ENCODE assay signal across 2 cellular contexts in the genomic region with DNA sequence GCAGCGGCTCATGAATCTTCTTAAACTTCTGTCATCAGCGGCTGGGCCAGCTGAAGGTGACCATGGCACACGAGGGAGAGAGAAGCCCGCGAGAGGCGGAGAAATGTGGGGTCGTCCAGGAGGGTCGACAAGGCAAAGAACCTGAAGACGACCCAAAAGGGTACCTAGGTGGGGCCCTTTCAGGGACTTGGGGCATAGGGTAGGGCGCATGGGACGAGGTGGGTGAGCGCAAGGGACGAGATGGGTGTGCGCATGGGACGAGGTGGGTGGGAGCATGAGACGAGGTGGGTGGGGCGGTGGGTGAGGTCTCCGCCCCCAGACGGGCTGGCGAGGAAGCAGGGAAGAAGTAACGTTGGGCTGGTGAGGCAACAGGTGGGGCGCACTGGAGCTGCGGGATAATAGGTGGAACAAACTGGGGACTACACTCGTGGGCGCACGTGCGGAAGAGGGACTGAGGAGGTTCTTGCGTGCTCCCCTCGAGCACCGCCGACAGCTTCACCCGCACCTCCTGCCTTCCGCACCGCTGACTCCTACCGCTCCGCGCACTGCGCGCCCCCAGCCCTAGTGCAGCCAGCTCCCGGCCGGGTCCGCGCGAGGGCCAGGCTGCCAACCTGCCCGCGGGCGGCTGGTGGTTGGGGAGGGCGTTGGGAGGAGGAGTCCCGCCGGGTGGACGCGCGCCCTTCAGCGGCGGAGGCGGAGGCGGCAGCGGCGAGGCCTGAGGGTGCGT.
TF ChIP-seq lines count a peak whose summit lies in the region.

No MANE protein-coding gene starts in this region.

TF ChIP-seq in HEK293, 187 proteins besides CTCF, POLR2A, EP300 and RAD21 (continued from another document and continues in another):
- TF ChIP-seq OVOL3 (tag by site-specific recombination; IDR thresholded peaks at IDR 0.05) = peak; percentile 55; the same call in 1 of the 2 replicates
- peak; percentile 45 for TF ChIP-seq GLIS1 (tag by site-specific recombination; IDR thresholded peaks at IDR 0.05)
- no peak for TF ChIP-seq ZNF544 (tag by site-specific recombination; IDR thresholded peaks at IDR 0.05)
- TF ChIP-seq KLF8 (tag by site-specific recombination; IDR thresholded peaks at IDR 0.05) = peak; percentile 93
- peak; percentile 69 for TF ChIP-seq ZXDB (tag by site-specific recombination; IDR thresholded peaks at IDR 0.05)
- peak; percentile 100 for TF ChIP-seq SCRT2 (tag by site-specific recombination; IDR thresholded peaks at IDR 0.05)
- no peak for TF ChIP-seq ZNF791 (tag by site-specific recombination; IDR thresholded peaks at IDR 0.05)
- TF ChIP-seq, protein P1, sequence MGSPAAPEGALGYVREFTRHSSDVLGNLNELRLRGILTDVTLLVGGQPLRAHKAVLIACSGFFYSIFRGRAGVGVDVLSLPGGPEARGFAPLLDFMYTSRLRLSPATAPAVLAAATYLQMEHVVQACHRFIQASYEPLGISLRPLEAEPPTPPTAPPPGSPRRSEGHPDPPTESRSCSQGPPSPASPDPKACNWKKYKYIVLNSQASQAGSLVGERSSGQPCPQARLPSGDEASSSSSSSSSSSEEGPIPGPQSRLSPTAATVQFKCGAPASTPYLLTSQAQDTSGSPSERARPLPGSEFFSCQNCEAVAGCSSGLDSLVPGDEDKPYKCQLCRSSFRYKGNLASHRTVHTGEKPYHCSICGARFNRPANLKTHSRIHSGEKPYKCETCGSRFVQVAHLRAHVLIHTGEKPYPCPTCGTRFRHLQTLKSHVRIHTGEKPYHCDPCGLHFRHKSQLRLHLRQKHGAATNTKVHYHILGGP (tag by site-specific recombination; IDR thresholded peaks at IDR 0.05) = no peak
- TF ChIP-seq, protein P2, sequence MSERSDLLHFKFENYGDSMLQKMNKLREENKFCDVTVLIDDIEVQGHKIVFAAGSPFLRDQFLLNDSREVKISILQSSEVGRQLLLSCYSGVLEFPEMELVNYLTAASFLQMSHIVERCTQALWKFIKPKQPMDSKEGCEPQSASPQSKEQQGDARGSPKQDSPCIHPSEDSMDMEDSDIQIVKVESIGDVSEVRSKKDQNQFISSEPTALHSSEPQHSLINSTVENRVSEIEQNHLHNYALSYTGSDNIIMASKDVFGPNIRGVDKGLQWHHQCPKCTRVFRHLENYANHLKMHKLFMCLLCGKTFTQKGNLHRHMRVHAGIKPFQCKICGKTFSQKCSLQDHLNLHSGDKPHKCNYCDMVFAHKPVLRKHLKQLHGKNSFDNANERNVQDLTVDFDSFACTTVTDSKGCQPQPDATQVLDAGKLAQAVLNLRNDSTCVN (tag by site-specific recombination; optimal IDR thresholded peaks at IDR 0.05) = peak; percentile 98
- TF ChIP-seq KLF7 (tag by site-specific recombination; IDR thresholded peaks at IDR 0.05; ENCODE audit: borderline replicate concordance) = peak; percentile 82; the same call in 1 of the 2 replicates
- TF ChIP-seq, protein P3, sequence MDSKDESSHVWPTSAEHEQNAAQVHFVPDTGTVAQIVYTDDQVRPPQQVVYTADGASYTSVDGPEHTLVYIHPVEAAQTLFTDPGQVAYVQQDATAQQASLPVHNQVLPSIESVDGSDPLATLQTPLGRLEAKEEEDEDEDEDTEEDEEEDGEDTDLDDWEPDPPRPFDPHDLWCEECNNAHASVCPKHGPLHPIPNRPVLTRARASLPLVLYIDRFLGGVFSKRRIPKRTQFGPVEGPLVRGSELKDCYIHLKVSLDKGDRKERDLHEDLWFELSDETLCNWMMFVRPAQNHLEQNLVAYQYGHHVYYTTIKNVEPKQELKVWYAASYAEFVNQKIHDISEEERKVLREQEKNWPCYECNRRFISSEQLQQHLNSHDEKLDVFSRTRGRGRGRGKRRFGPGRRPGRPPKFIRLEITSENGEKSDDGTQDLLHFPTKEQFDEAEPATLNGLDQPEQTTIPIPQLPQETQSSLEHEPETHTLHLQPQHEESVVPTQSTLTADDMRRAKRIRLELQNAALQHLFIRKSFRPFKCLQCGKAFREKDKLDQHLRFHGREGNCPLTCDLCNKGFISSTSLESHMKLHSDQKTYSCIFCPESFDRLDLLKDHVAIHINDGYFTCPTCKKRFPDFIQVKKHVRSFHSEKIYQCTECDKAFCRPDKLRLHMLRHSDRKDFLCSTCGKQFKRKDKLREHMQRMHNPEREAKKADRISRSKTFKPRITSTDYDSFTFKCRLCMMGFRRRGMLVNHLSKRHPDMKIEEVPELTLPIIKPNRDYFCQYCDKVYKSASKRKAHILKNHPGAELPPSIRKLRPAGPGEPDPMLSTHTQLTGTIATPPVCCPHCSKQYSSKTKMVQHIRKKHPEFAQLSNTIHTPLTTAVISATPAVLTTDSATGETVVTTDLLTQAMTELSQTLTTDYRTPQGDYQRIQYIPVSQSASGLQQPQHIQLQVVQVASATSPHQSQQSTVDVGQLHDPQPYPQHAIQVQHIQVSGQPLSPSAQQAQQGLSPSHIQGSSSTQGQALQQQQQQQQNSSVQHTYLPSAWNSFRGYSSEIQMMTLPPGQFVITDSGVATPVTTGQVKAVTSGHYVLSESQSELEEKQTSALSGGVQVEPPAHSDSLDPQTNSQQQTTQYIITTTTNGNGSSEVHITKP (tag by site-specific recombination; IDR thresholded peaks at IDR 0.05) = peak; percentile 96
- TF ChIP-seq, protein P4, sequence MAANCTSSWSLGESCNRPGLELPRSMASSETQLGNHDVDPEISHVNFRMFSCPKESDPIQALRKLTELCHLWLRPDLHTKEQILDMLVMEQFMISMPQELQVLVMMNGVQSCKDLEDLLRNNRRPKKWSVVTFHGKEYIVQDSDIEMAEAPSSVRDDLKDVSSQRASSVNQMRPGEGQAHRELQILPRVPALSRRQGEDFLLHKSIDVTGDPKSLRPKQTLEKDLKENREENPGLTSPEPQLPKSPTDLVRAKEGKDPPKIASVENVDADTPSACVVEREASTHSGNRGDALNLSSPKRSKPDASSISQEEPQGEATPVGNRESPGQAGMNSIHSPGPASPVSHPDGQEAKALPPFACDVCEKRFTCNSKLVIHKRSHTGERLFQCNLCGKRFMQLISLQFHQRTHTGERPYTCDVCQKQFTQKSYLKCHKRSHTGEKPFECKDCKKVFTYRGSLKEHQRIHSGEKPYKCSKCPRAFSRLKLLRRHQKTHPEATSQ (tag by site-specific recombination; IDR thresholded peaks at IDR 0.05) = peak; percentile 86; the same call in 1 of the 2 replicates
- TF ChIP-seq OSR2 (tag by site-specific recombination; IDR thresholded peaks at IDR 0.05) = peak; percentile 20; the same call in 1 of the 2 replicates
- TF ChIP-seq, protein P5, sequence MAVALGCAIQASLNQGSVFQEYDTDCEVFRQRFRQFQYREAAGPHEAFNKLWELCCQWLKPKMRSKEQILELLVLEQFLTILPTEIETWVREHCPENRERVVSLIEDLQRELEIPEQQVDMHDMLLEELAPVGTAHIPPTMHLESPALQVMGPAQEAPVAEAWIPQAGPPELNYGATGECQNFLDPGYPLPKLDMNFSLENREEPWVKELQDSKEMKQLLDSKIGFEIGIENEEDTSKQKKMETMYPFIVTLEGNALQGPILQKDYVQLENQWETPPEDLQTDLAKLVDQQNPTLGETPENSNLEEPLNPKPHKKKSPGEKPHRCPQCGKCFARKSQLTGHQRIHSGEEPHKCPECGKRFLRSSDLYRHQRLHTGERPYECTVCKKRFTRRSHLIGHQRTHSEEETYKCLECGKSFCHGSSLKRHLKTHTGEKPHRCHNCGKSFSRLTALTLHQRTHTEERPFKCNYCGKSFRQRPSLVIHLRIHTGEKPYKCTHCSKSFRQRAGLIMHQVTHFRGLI (tag by site-specific recombination; IDR thresholded peaks at IDR 0.05) = peak; percentile 90

TF ChIP-seq in K562, 482 proteins besides CTCF, POLR2A, EP300 and RAD21 (continued from another document and continues in another):
- TF ChIP-seq, protein P6, sequence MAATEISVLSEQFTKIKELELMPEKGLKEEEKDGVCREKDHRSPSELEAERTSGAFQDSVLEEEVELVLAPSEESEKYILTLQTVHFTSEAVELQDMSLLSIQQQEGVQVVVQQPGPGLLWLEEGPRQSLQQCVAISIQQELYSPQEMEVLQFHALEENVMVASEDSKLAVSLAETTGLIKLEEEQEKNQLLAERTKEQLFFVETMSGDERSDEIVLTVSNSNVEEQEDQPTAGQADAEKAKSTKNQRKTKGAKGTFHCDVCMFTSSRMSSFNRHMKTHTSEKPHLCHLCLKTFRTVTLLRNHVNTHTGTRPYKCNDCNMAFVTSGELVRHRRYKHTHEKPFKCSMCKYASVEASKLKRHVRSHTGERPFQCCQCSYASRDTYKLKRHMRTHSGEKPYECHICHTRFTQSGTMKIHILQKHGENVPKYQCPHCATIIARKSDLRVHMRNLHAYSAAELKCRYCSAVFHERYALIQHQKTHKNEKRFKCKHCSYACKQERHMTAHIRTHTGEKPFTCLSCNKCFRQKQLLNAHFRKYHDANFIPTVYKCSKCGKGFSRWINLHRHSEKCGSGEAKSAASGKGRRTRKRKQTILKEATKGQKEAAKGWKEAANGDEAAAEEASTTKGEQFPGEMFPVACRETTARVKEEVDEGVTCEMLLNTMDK (IDR thresholded peaks at IDR 0.05; ENCODE audit: borderline replicate concordance, insufficient read depth, low read depth, low read length, poor library complexity, severe bottlenecking) = no peak
- no peak for TF ChIP-seq HIVEP1 (CRISPR knock-in tag; IDR thresholded peaks at IDR 0.05)
- TF ChIP-seq BACH1 (tag; IDR thresholded peaks at IDR 0.05) = no peak
- TF ChIP-seq, protein P7, sequence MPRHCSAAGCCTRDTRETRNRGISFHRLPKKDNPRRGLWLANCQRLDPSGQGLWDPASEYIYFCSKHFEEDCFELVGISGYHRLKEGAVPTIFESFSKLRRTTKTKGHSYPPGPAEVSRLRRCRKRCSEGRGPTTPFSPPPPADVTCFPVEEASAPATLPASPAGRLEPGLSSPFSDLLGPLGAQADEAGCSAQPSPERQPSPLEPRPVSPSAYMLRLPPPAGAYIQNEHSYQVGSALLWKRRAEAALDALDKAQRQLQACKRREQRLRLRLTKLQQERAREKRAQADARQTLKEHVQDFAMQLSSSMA (CRISPR knock-in tag; IDR thresholded peaks at IDR 0.05) = no peak
- TF ChIP-seq, protein P8, sequence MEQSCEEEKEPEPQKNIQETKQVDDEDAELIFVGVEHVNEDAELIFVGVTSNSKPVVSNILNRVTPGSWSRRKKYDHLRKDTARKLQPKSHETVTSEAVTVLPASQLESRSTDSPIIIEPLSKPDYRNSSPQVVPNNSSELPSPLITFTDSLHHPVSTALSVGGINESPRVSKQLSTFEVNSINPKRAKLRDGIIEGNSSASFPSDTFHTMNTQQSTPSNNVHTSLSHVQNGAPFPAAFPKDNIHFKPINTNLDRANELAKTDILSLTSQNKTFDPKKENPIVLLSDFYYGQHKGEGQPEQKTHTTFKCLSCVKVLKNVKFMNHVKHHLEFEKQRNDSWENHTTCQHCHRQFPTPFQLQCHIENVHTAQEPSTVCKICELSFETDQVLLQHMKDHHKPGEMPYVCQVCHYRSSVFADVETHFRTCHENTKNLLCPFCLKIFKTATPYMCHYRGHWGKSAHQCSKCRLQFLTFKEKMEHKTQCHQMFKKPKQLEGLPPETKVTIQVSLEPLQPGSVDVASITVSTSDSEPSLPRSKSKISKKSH (CRISPR knock-in tag; IDR thresholded peaks at IDR 0.05) = no peak
- TF ChIP-seq KAT8 (IDR thresholded peaks at IDR 0.05; ENCODE audit: low read depth) = no peak
- no peak for TF ChIP-seq NCOA2 (IDR thresholded peaks at IDR 0.05; ENCODE audit: partially characterized antibody in 2 of 2)
- TF ChIP-seq SRF (CRISPR knock-in tag; IDR thresholded peaks at IDR 0.05) = no peak
- TF ChIP-seq, protein P9, sequence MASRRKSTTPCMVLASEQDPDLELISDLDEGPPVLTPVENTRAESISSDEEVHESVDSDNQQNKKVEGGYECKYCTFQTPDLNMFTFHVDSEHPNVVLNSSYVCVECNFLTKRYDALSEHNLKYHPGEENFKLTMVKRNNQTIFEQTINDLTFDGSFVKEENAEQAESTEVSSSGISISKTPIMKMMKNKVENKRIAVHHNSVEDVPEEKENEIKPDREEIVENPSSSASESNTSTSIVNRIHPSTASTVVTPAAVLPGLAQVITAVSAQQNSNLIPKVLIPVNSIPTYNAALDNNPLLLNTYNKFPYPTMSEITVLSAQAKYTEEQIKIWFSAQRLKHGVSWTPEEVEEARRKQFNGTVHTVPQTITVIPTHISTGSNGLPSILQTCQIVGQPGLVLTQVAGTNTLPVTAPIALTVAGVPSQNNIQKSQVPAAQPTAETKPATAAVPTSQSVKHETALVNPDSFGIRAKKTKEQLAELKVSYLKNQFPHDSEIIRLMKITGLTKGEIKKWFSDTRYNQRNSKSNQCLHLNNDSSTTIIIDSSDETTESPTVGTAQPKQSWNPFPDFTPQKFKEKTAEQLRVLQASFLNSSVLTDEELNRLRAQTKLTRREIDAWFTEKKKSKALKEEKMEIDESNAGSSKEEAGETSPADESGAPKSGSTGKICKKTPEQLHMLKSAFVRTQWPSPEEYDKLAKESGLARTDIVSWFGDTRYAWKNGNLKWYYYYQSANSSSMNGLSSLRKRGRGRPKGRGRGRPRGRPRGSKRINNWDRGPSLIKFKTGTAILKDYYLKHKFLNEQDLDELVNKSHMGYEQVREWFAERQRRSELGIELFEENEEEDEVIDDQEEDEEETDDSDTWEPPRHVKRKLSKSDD (conservative IDR thresholded peaks at IDR 0.05; ENCODE audit: low read length) = no peak
- TF ChIP-seq, protein P10, sequence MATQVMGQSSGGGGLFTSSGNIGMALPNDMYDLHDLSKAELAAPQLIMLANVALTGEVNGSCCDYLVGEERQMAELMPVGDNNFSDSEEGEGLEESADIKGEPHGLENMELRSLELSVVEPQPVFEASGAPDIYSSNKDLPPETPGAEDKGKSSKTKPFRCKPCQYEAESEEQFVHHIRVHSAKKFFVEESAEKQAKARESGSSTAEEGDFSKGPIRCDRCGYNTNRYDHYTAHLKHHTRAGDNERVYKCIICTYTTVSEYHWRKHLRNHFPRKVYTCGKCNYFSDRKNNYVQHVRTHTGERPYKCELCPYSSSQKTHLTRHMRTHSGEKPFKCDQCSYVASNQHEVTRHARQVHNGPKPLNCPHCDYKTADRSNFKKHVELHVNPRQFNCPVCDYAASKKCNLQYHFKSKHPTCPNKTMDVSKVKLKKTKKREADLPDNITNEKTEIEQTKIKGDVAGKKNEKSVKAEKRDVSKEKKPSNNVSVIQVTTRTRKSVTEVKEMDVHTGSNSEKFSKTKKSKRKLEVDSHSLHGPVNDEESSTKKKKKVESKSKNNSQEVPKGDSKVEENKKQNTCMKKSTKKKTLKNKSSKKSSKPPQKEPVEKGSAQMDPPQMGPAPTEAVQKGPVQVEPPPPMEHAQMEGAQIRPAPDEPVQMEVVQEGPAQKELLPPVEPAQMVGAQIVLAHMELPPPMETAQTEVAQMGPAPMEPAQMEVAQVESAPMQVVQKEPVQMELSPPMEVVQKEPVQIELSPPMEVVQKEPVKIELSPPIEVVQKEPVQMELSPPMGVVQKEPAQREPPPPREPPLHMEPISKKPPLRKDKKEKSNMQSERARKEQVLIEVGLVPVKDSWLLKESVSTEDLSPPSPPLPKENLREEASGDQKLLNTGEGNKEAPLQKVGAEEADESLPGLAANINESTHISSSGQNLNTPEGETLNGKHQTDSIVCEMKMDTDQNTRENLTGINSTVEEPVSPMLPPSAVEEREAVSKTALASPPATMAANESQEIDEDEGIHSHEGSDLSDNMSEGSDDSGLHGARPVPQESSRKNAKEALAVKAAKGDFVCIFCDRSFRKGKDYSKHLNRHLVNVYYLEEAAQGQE (CRISPR knock-in tag; IDR thresholded peaks at IDR 0.05; ENCODE audit: low read depth) = peak; percentile 72; the same call in 1 of the 2 replicates
- TF ChIP-seq CBX8 (IDR thresholded peaks at IDR 0.05; ENCODE audit: borderline replicate concordance, extremely low read depth, low read depth, low read length, poor library complexity, severe bottlenecking) = no peak
- no peak for TF ChIP-seq PRMT5 (CRISPR knock-in tag; IDR thresholded peaks at IDR 0.05)
- TF ChIP-seq PHTF2 (CRISPR knock-in tag; IDR thresholded peaks at IDR 0.05) = no peak
- TF ChIP-seq PHF8 (IDR thresholded peaks at IDR 0.05; ENCODE audit: borderline replicate concordance, low read length) = peak; percentile 47; the same call in 1 of the 2 replicates
- peak; percentile 35 for TF ChIP-seq CCNT2 (IDR thresholded peaks at IDR 0.05; ENCODE audit: borderline replicate concordance, extremely low read depth, insufficient read length, low read depth, low read length)
- TF ChIP-seq GATA2 (CRISPR knock-in tag; IDR thresholded peaks at IDR 0.05) = no peak
- peak in 1 of 2 experiments; percentile 82; a peak in 2 of 4 replicates for TF ChIP-seq HDAC1 (IDR thresholded peaks at IDR 0.05)
- peak; percentile 32; the same call in 1 of the 2 replicates for TF ChIP-seq GABPB1 (CRISPR knock-in tag; IDR thresholded peaks at IDR 0.05)
- TF ChIP-seq PHB (CRISPR knock-in tag; IDR thresholded peaks at IDR 0.05) = no peak
